18 cellular contexts compared by ENCODE assay signal in genomic region chr14:58992935-58993334, GRCh38.
DNase-seq lines count a peak whose midpoint lies in the region; ATAC-seq, FAIRE-seq and TF ChIP-seq lines count a peak whose summit lies in the region.
"Had no signal": no experiment of that assay in that cellular context is flagged by ENCODE, and none has a peak within 500 bp of the region (broad histone marks: within the 10 kb centered on the region; RNA-seq: fewer than 3 reads in every experiment).

No MANE protein-coding gene starts in this region.

- WGBS in mammary epithelial cell (ENCODE audit: low coverage, missing lambda C conversion rate) = no CpG with 5 or more reads among the region's 1 CpG

- H3K4me3 ChIP-seq in mammary epithelial cell (replicated peaks in 1 of 3; ENCODE audit: insufficient read depth in 1 of 3, low read depth in 2 of 3, low read length in 3 of 3) = no peak overlapping the region
- H3K4me3 ChIP-seq in breast epithelium = no peak overlapping the region
- H3K4me3 ChIP-seq in choroid plexus epithelial cell (ENCODE audit: low read depth, low read length) = no peak overlapping the region
- H3K4me3 ChIP-seq in keratinocyte (ENCODE audit: control insufficient read depth in 2 of 3, extremely low read depth in 1 of 3, insufficient read depth in 2 of 3, low read depth in 1 of 3, low read length in 3 of 3) = no peak overlapping the region
- no peak overlapping the region for H3K4me3 ChIP-seq in upper lobe of right lung
- H3K4me3 ChIP-seq: BLaER1 had no signal

- intact Hi-C loops in mammary epithelial cell (cut with micrococcal nuclease) (no loop called here), breast epithelium (cut with DNase I; ENCODE audit: low total_unique reads) (no loop called here), upper lobe of right lung (cut with DNase I) (no loop called here)

- no peaks in the 10 kb centered on the region for H3K36me3 ChIP-seq in mammary epithelial cell (ENCODE audit: insufficient read depth, low read length)
- no peaks in the 10 kb centered on the region for H3K36me3 ChIP-seq in breast epithelium
- no peaks in the 10 kb centered on the region for H3K36me3 ChIP-seq in keratinocyte (ENCODE audit: control insufficient read depth in 2 of 2, extremely low read depth in 1 of 2, insufficient read depth in 2 of 2, low read length in 2 of 2)
- H3K36me3 ChIP-seq in upper lobe of right lung = no peaks in the 10 kb centered on the region
- H3K36me3 ChIP-seq: BLaER1 had no signal

- DNase-seq in mammary epithelial cell (peak; percentile 24), breast epithelium (ENCODE audit: low spot score in 2 of 2) (no peak), RWPE1 (ENCODE audit: low spot score) (peak; percentile 5), choroid plexus epithelial cell (ENCODE audit: low read depth) (peak; percentile 20), keratinocyte (ENCODE audit: low read depth, low spot score) (no peak), upper lobe of right lung (no peak)
- DNase-seq: 8988T; AML-193; Caco-2; CD8-positive, alpha-beta memory T cell; DMS53; GF-D8; HCEC 1CT; HFFc6 had no signal

- no TSS peak for BruUV-seq in mammary epithelial cell (replicated peaks; lab: Mats Ljungman, UMichigan)

- dilution Hi-C loops in mammary epithelial cell (cut with HindIII; ENCODE audit: low sequenced_read_pairs) (no loop called here), keratinocyte (cut with MboI; ENCODE audit: extremely low pct_ligation_motif_present, low sequenced_read_pairs) (no loop called here)

- in situ Hi-C loops in mammary epithelial cell (cut with MboI; ENCODE audit: low sequenced_read_pairs in 2 of 2) = no loop called here

- no peaks in the 10 kb centered on the region for H3K9me1 ChIP-seq in keratinocyte (ENCODE audit: control insufficient read depth, extremely low read depth, insufficient read depth, low read length)

- ATAC-seq in HG03571 (IDR thresholded peaks at IDR 0.05; ENCODE audit: unreplicated experiment) = no peak
- no peak for ATAC-seq in upper lobe of right lung
- ATAC-seq in HG03045 (IDR thresholded peaks at IDR 0.05; ENCODE audit: unreplicated experiment) = no peak
- ATAC-seq: HepG2 had no signal

- H3K27ac ChIP-seq in mammary epithelial cell (ENCODE audit: insufficient read depth, low read depth, low read length) = no peak overlapping the region
- no peak overlapping the region for H3K27ac ChIP-seq in breast epithelium
- H3K27ac ChIP-seq in RWPE1 = no peak overlapping the region
- no peak overlapping the region for H3K27ac ChIP-seq in keratinocyte (ENCODE audit: control insufficient read depth, insufficient read depth, low read length)
- H3K27ac ChIP-seq in upper lobe of right lung = no peak overlapping the region
- H3K27ac ChIP-seq: BLaER1 had no signal

- no peak for TF ChIP-seq POLR2A in breast epithelium (IDR thresholded peaks at IDR 0.05)

- no peaks in the 10 kb centered on the region for H3K4me1 ChIP-seq in mammary epithelial cell (ENCODE audit: insufficient read depth, low read length)
- no peaks in the 10 kb centered on the region for H3K4me1 ChIP-seq in breast epithelium
- no peaks in the 10 kb centered on the region for H3K4me1 ChIP-seq in keratinocyte (ENCODE audit: control insufficient read depth, extremely low read depth, insufficient read depth, low read length)
- H3K4me1 ChIP-seq in upper lobe of right lung = no peaks in the 10 kb centered on the region
- H3K4me1 ChIP-seq: BLaER1, Caco-2 had no signal

- H3K27me3 ChIP-seq in mammary epithelial cell (ENCODE audit: insufficient read depth, low read length) (no peaks in the 10 kb centered on the region), breast epithelium (no peaks in the 10 kb centered on the region), keratinocyte (ENCODE audit: control insufficient read depth, extremely low read depth, insufficient read depth, low read length) (no peaks in the 10 kb centered on the region), upper lobe of right lung (no peaks in the 10 kb centered on the region)
- H3K27me3 ChIP-seq: BLaER1 had no signal

- H2AFZ ChIP-seq in mammary epithelial cell (ENCODE audit: low read depth, low read length) (no peak overlapping the region), keratinocyte (ENCODE audit: control insufficient read depth, low read length) (no peak overlapping the region)

- H3K79me2 ChIP-seq in mammary epithelial cell (ENCODE audit: insufficient read depth, low read length) (no peaks in the 10 kb centered on the region), keratinocyte (ENCODE audit: control insufficient read depth, insufficient read depth, low read length) (no peaks in the 10 kb centered on the region)

- peak; percentile 23 for FAIRE-seq in keratinocyte (lab: Jason Lieb, UNC)
- FAIRE-seq: HepG2 had no signal

- H3K4me2 ChIP-seq in mammary epithelial cell (ENCODE audit: insufficient read depth, low read depth, low read length) (peak overlapping the region; percentile 28), keratinocyte (ENCODE audit: control insufficient read depth, extremely low read depth, insufficient read depth, low read depth, low read length) (no peak overlapping the region)
- H3K4me2 ChIP-seq: BLaER1 had no signal

- CTCF ChIA-PET in mammary epithelial cell (lab: Charles Lee; ENCODE audit: low non-redundant PET) (no interaction called here), RWPE1 (lab: Yijun Ruan, JAX) (no interaction called here)

- H3K9me3 ChIP-seq in mammary epithelial cell (replicated peaks; ENCODE audit: insufficient read depth, low read length) (no peaks in the 10 kb centered on the region), breast epithelium (no peaks in the 10 kb centered on the region), keratinocyte (ENCODE audit: control insufficient read depth, low read depth, low read length) (no peaks in the 10 kb centered on the region), upper lobe of right lung (no peaks in the 10 kb centered on the region)
- H3K9me3 ChIP-seq: BLaER1, Caco-2 had no signal

- POLR2A ChIA-PET in RWPE1 (lab: Yijun Ruan, JAX; ENCODE audit: low non-redundant PET) = no interaction called here

- TF ChIP-seq CTCF in mammary epithelial cell (conservative IDR thresholded peaks at IDR 0.05 in 1 of 2, IDR thresholded peaks at IDR 0.05 in 1 of 2; ENCODE audit: extremely low read depth in 1 of 2, insufficient read depth in 1 of 2, low read depth in 1 of 2, low read length in 2 of 2) (no peak), breast epithelium (IDR thresholded peaks at IDR 0.05) (no peak), RWPE1 (conservative IDR thresholded peaks at IDR 0.05; ENCODE audit: low read depth) (no peak), choroid plexus epithelial cell (conservative IDR thresholded peaks at IDR 0.05; ENCODE audit: low read depth, low read length) (no peak), keratinocyte (optimal IDR thresholded peaks at IDR 0.05 in 1 of 3, IDR thresholded peaks at IDR 0.05 in 1 of 3, conservative IDR thresholded peaks at IDR 0.05 in 1 of 3; ENCODE audit: extremely low read depth in 1 of 3, insufficient read depth in 2 of 3, low read length in 3 of 3) (no peak), upper lobe of right lung (IDR thresholded peaks at IDR 0.05) (no peak)

- H4K20me1 ChIP-seq in mammary epithelial cell (ENCODE audit: insufficient read depth, low read length) = no peaks in the 10 kb centered on the region
- no peaks in the 10 kb centered on the region for H4K20me1 ChIP-seq in keratinocyte (ENCODE audit: control insufficient read depth, extremely low read depth, insufficient read depth, low read length)
- H4K20me1 ChIP-seq: BLaER1 had no signal

- H3K9ac ChIP-seq in mammary epithelial cell (ENCODE audit: insufficient read depth, low read length) = no peak overlapping the region
- H3K9ac ChIP-seq in keratinocyte (ENCODE audit: control insufficient read depth, extremely low read depth, insufficient read depth, low read length) = no peak overlapping the region
- H3K9ac ChIP-seq: BLaER1 had no signal

Comparison
In these comparisons a context has a peak if more than half of its experiments do, and no peak if none do; other contexts are left out.
1. DNase-seq: peak in mammary epithelial cell (single experiment), RWPE1 (single experiment) and choroid plexus epithelial cell (single experiment); none in breast epithelium (0 of 2), keratinocyte (single experiment) and upper lobe of right lung (single experiment).